9 cellular contexts compared by ENCODE assay signal in genomic region chr11:43830928-43831440, GRCh38. TPM values are rescaled to one million over a fixed set of nuclear protein-coding genes. Genes with fewer than 3 reads are reported as not detected.
DNase-seq lines count a peak whose midpoint lies in the region; ATAC-seq, FAIRE-seq and TF ChIP-seq lines count a peak whose summit lies in the region.
"Had no signal": no experiment of that assay in that cellular context is flagged by ENCODE, and none has a peak within 500 bp of the region (broad histone marks: within the 10 kb centered on the region; RNA-seq: fewer than 3 reads in every experiment).

No MANE protein-coding gene starts in this region.

- no peak for TF ChIP-seq POLR2A in upper lobe of left lung (IDR thresholded peaks at IDR 0.05)

- H3K36me3 ChIP-seq in bronchial epithelial cell (ENCODE audit: control insufficient read depth, insufficient read depth, low read length) (no peaks in the 10 kb centered on the region), upper lobe of left lung (peaks cover 0 to 10% (median 1%) of the 10 kb centered on the region in 4 donors)

- H3K27ac ChIP-seq in upper lobe of left lung: no peak overlapping the region
- H3K27ac ChIP-seq: VCaP had no signal

- H3K4me3 ChIP-seq in bronchial epithelial cell (ENCODE audit: low read depth, low read length) (no peak overlapping the region), upper lobe of left lung (no peak overlapping the region)

- no peaks in the 10 kb centered on the region for H3K36me3 Mint-ChIP-seq in natural killer cell treated with Interleukin-12 subunit alpha and Interleukin-12 subunit beta and Interleukin-15 and Interleukin-18, amount 100 ng/mL, for 72 hours

- H3K27me3 Mint-ChIP-seq in natural killer cell treated with Interleukin-12 subunit alpha and Interleukin-12 subunit beta and Interleukin-15 and Interleukin-18, amount 100 ng/mL, for 72 hours: no peaks in the 10 kb centered on the region

- H3K4me1 Mint-ChIP-seq in natural killer cell treated with Interleukin-12 subunit alpha and Interleukin-12 subunit beta and Interleukin-15 and Interleukin-18, amount 100 ng/mL, for 72 hours (ENCODE audit: low read depth in 2 of 2): peaks cover 7 to 12% of the 10 kb centered on the region in 2 donors

- H3K27ac Mint-ChIP-seq in natural killer cell treated with Interleukin-12 subunit alpha and Interleukin-12 subunit beta and Interleukin-15 and Interleukin-18, amount 100 ng/mL, for 72 hours: peak overlapping the region in 1 of 2 donors; percentile 12

- peak; percentile 99 for FAIRE-seq in bronchial epithelial cell (lab: Jason Lieb, UNC)

- ATAC-seq in activated CD4-positive, CD25-positive, alpha-beta regulatory T cell treated with anti-CD3 and anti-CD28 coated beads, Interleukin-2, amount 50 U/mL, for 24 hours: peak; percentile 99
- ATAC-seq in natural killer cell treated with Interleukin-12 subunit alpha and Interleukin-12 subunit beta and Interleukin-15 and Interleukin-18, amount 100 ng/mL, for 72 hours: peak; percentile 93 to 94
- ATAC-seq in upper lobe of left lung (ENCODE audit: low FRiP score in 2 of 2) (peak; percentile 40 to 87), GM21825 (IDR thresholded peaks at IDR 0.05; ENCODE audit: unreplicated experiment) (no peak)

- H3K9me3 ChIP-seq in upper lobe of left lung: no peaks in the 10 kb centered on the region

- no peak for TF ChIP-seq EP300 in upper lobe of left lung (IDR thresholded peaks at IDR 0.05)

- in situ Hi-C loops in SK-MEL-5 (cut with HindIII; ENCODE audit: low pct_unique_long_range_greater_than_20kb, low sequenced_read_pairs): no loop called here

- H3K27me3 ChIP-seq in bronchial epithelial cell (ENCODE audit: control insufficient read depth, insufficient read depth, low read length): no peaks in the 10 kb centered on the region
- H3K27me3 ChIP-seq in upper lobe of left lung: no peaks in the 10 kb centered on the region

- 72 to 86% methylated on average over 5 of the region's 5 CpGs for WGBS in upper lobe of left lung, 2 donors

- DNase-seq in activated CD4-positive, CD25-positive, alpha-beta regulatory T cell (lab: John Stamatoyannopoulos, UW): no peak
- DNase-seq in SK-MEL-5 (ENCODE audit: low read depth, low spot score): peak; percentile 77
- peak; percentile 100 for DNase-seq in bronchial epithelial cell (ENCODE audit: low read depth)
- no peak for DNase-seq in natural killer cell treated with Interleukin-12 subunit alpha and Interleukin-12 subunit beta and Interleukin-15 and Interleukin-18, amount 100 ng/mL, for 72 hours (ENCODE audit: low spot score)
- no peak for DNase-seq in upper lobe of left lung
- DNase-seq in UCSD-AML1 (lab: John Stamatoyannopoulos, UW; ENCODE audit: unreplicated experiment): no peak

- H3K4me3 Mint-ChIP-seq in natural killer cell treated with Interleukin-12 subunit alpha and Interleukin-12 subunit beta and Interleukin-15 and Interleukin-18, amount 100 ng/mL, for 72 hours: no peak overlapping the region

- TF ChIP-seq CTCF in bronchial epithelial cell (IDR thresholded peaks at IDR 0.05; ENCODE audit: insufficient read depth, low read length, severe bottlenecking) (no peak), upper lobe of left lung (IDR thresholded peaks at IDR 0.05) (no peak)

- no peaks in the 10 kb centered on the region for H3K9me3 Mint-ChIP-seq in natural killer cell treated with Interleukin-12 subunit alpha and Interleukin-12 subunit beta and Interleukin-15 and Interleukin-18, amount 100 ng/mL, for 72 hours

- peaks cover 6 to 19% (median 11%) of the 10 kb centered on the region in 4 donors for H3K4me1 ChIP-seq in upper lobe of left lung

RNA-seq across cellular contexts. Expression of gene ALKBH3, which starts 49.6 kb away (rescaled TPM):
- 58.0 and 65.6 TPM in 2 replicates for total RNA-seq in SK-MEL-5 (2014; rRNA removed; shearing (Covaris generic))
- polyA plus RNA-seq in SK-MEL-5 (2015; cell fraction: cytosol; rRNA removed): 35.4 and 38.9 TPM in 2 replicates
- 27.0 and 28.2 TPM in 2 replicates for polyA plus RNA-seq in SK-MEL-5 (2015; cell fraction: nucleus; rRNA removed)
- total RNA-seq in bronchial epithelial cell (67.7 and 78.0 TPM in 2 replicates), upper lobe of left lung (10 to 100 TPM; 23.9 to 60.8 (median 27.6) TPM)
- total RNA-seq in natural killer cell treated with Interleukin-12 subunit alpha and Interleukin-12 subunit beta and Interleukin-15 and Interleukin-18, amount 100 ng/mL, for 72 hours: 10 to 100 TPM; 38.7 to 53.7 TPM

Comparison
In these comparisons a context has a peak if more than half of its experiments do, and no peak if none do; other contexts are left out.
1. DNase-seq: peak in SK-MEL-5 (single experiment) and bronchial epithelial cell (single experiment); none in activated CD4-positive, CD25-positive, alpha-beta regulatory T cell (0 of 4), natural killer cell treated with Interleukin-12 subunit alpha and Interleukin-12 subunit beta and Interleukin-15 and Interleukin-18, amount 100 ng/mL, for 72 hours (single experiment), upper lobe of left lung (0 of 2) and UCSD-AML1 (single experiment).